Comparison of ENCODE assay signal across 22 cellular contexts in genomic region chr1:234870582-234870981, GRCh38.
DNase-seq lines count a peak whose midpoint lies in the region.
"Had no signal": no experiment of that assay in that cellular context is flagged by ENCODE, and none has a peak within 500 bp of the region (broad histone marks: within the 10 kb centered on the region; RNA-seq: fewer than 3 reads in every experiment).

No MANE protein-coding gene starts in this region.

- H2BK15ac ChIP-seq in neuronal stem cell (ENCODE audit: low read length), result peak overlapping the region; percentile 30

- no peaks in the 10 kb centered on the region for H3K79me1 ChIP-seq in neuronal stem cell (ENCODE audit: low read depth, low read length)

- H3K27me3 ChIP-seq in neuronal stem cell (ENCODE audit: control insufficient read depth in 3 of 3, insufficient read depth in 3 of 3, low read depth in 1 of 3, low read length in 3 of 3), result no peaks in the 10 kb centered on the region
- H3K27me3 ChIP-seq: BE2C had no signal

- peaks cover 5 to 10% of the 10 kb centered on the region in 2 donors for H3K4me1 ChIP-seq in neuronal stem cell (ENCODE audit: control insufficient read depth in 2 of 2, insufficient read depth in 1 of 2, low read depth in 1 of 2, low read length in 2 of 2)

- H2BK120ac ChIP-seq in neuronal stem cell (ENCODE audit: low read depth, low read length), result no peak overlapping the region

- no peak overlapping the region for H3K4me2 ChIP-seq in neuronal stem cell (ENCODE audit: insufficient read depth, low read length, poor library complexity, severe bottlenecking)
- H3K4me2 ChIP-seq: KMS-11, SK-N-SH had no signal

- no peak overlapping the region for H3K4ac ChIP-seq in neuronal stem cell (ENCODE audit: low read length)

- peak; percentile 44 for DNase-seq in activated effector memory CD4-positive, alpha-beta T cell treated with anti-CD3 and anti-CD28 coated beads, Interleukin-2, amount 50 U/mL, for 16 hours
- no peak for DNase-seq in activated effector memory CD4-positive, alpha-beta T cell treated with Interleukin-2 at 50 U/mL for 16 hours
- DNase-seq in D341Med (ENCODE audit: low spot score) (peak; percentile 26), SW480 (ENCODE audit: low spot score) (peak; percentile 39), neuronal stem cell (ENCODE audit: low spot score) (no peak), NCI-H1092 (lab: John Stamatoyannopoulos, UW) (no peak), NCI-H446 treated with DMSO at 0.1 percent for 48 hours (lab: John Stamatoyannopoulos, UW) (no peak), islet precursor cell (no peak)
- DNase-seq: BE2C; Calu3; CD4-positive, alpha-beta memory T cell; DMS79; HFFc6; MV-4-11; NCI-H1417 treated with DMSO at 0.1 percent for 48 hours; NCI-H1930; NCI-H345; NCI-H526; NK-92 treated with Interleukin-12 subunit alpha and Interleukin-12 subunit beta, amount 100 ng/mL, for 24 hours; SHP77 treated with DMSO at 0.1 percent for 48 hours; SK-N-SH had no signal

- WGBS in neuronal stem cell (ENCODE audit: extremely low coverage in 2 of 2, insufficient read length in 2 of 2, insufficient replicate concordance in 1 of 2), 2 donors, result no CpG with 5 or more reads among the region's 7 CpGs

- no peak overlapping the region for H2AFZ ChIP-seq in neuronal stem cell (ENCODE audit: low read length)

- H3K4me3 ChIP-seq in neuronal stem cell (ENCODE audit: low read length in 2 of 2), result no peak overlapping the region

- H2BK12ac ChIP-seq in neuronal stem cell (ENCODE audit: low read length), result peak overlapping the region; percentile 64

- peaks cover 0 to under 1% of the 10 kb centered on the region in 2 donors for H3K9me3 ChIP-seq in neuronal stem cell (replicated peaks in 1 of 2; ENCODE audit: control insufficient read depth in 2 of 2, insufficient read depth in 1 of 2, low read depth in 1 of 2, low read length in 2 of 2)
- H3K9me3 ChIP-seq: BE2C, SK-N-SH had no signal

- H4K91ac ChIP-seq in neuronal stem cell (ENCODE audit: low read depth, low read length, poor library complexity), result no peak overlapping the region

- no peak overlapping the region for H4K8ac ChIP-seq in neuronal stem cell (ENCODE audit: low read depth, low read length)

- peak overlapping the region; percentile 13 for H3K23ac ChIP-seq in neuronal stem cell (ENCODE audit: low read depth, low read length, poor library complexity)

- H3K9ac ChIP-seq in neuronal stem cell (ENCODE audit: low read depth, low read length, poor library complexity), result peak overlapping the region; percentile 64
- H3K9ac ChIP-seq: KMS-11, SK-N-SH had no signal

- H2BK5ac ChIP-seq in neuronal stem cell (ENCODE audit: low read length), result peak overlapping the region; percentile 35

- no peak overlapping the region for H3K27ac ChIP-seq in neuronal stem cell (replicated peaks; ENCODE audit: low read length)
- H3K27ac ChIP-seq: KMS-11 had no signal

- no peak overlapping the region for H3K14ac ChIP-seq in neuronal stem cell (ENCODE audit: low read length)

- H2AK5ac ChIP-seq in neuronal stem cell (ENCODE audit: low read depth, low read length), result no peak overlapping the region

- H3K36me3 ChIP-seq in neuronal stem cell (replicated peaks in 1 of 2; ENCODE audit: control insufficient read depth in 2 of 2, insufficient read depth in 2 of 2, low read length in 2 of 2), result no peaks in the 10 kb centered on the region
- H3K36me3 ChIP-seq: BE2C had no signal

- H3K18ac ChIP-seq in neuronal stem cell (ENCODE audit: low read length), result no peak overlapping the region

Comparison
In these comparisons a context has a peak if more than half of its experiments do, and no peak if none do; other contexts are left out.
1. DNase-seq: peak in activated effector memory CD4-positive, alpha-beta T cell treated with anti-CD3 and anti-CD28 coated beads, Interleukin-2, amount 50 U/mL, for 16 hours (single experiment), D341Med (single experiment) and SW480 (single experiment); none in activated effector memory CD4-positive, alpha-beta T cell treated with Interleukin-2 at 50 U/mL for 16 hours (single experiment), neuronal stem cell (single experiment), NCI-H1092 (single experiment), NCI-H446 treated with DMSO at 0.1 percent for 48 hours (single experiment) and islet precursor cell (single experiment).